In genomic region chr10:92387289-92387940, GRCh38 we compare ENCODE assay signal across 8 cellular contexts.
A peak's percentile ranks its signal among the peaks of the same experiment; 100 is the strongest.
DNase-seq lines count a peak whose midpoint lies in the region; ATAC-seq and TF ChIP-seq lines count a peak whose summit lies in the region.

No MANE protein-coding gene starts in this region.

- no peaks in the 10 kb centered on the region for H3K27me3 Mint-ChIP-seq in Calu3 (ENCODE audit: unreplicated experiment)

- H3K27me3 ChIP-seq in adrenal gland: no peaks in the 10 kb centered on the region

- intact Hi-C loops in Calu3 (cut with micrococcal nuclease; ENCODE audit: unreplicated experiment) (no loop called here), adrenal gland (cut with DNase I) (no loop called here)

- WGBS in adrenal gland, 4 donors: 32 to 51% (median 46%) methylated on average over 10 to 11 of the region's 11 CpGs

- no peak for TF ChIP-seq CTCF in Calu3 (IDR thresholded peaks at IDR 0.05; ENCODE audit: unreplicated experiment)
- TF ChIP-seq CTCF in adrenal gland (IDR thresholded peaks at IDR 0.05): no peak

- CTCF ChIA-PET in Calu3 (lab: Charles Lee): no interaction called here

- DNase-seq in Calu3 (peak; percentile 50), adrenal gland (peak in 6 of 7 donors; percentile 22 to 59 (median 42)), left kidney (ENCODE audit: low read depth, low spot score) (peak; percentile 96), caudate nucleus (lab: John Stamatoyannopoulos, UW) (no peak), AML-193 (lab: John Stamatoyannopoulos, UW) (no peak)
- DNase-seq in Jurkat, Clone E6-1 (ENCODE audit: low read depth, low spot score): peak; percentile 63

- no peaks in the 10 kb centered on the region for H3K4me1 Mint-ChIP-seq in Calu3 (ENCODE audit: low read depth, unreplicated experiment)

- H3K27ac Mint-ChIP-seq in Calu3 (ENCODE audit: unreplicated experiment): no peak overlapping the region

- H3K4me3 ChIP-seq in Jurkat, Clone E6-1 (ENCODE audit: low read length): no peak overlapping the region
- H3K4me3 ChIP-seq in adrenal gland: no peak overlapping the region

- H3K36me3 ChIP-seq in adrenal gland (replicated peaks in 1 of 2): no peaks in the 10 kb centered on the region

- H3K4me1 ChIP-seq in adrenal gland (replicated peaks in 1 of 2): no peaks in the 10 kb centered on the region

- no peak for TF ChIP-seq POLR2A in adrenal gland (IDR thresholded peaks at IDR 0.05)

- no peak overlapping the region for H3K4me3 Mint-ChIP-seq in Calu3 (ENCODE audit: low read depth, unreplicated experiment)

- H3K27ac ChIP-seq in adrenal gland (no peak overlapping the region), caudate nucleus (ENCODE audit: low read depth, low read length) (no peak overlapping the region)

- no peaks in the 10 kb centered on the region for H3K36me3 Mint-ChIP-seq in Calu3 (ENCODE audit: insufficient read depth, unreplicated experiment)

- H3K9me3 Mint-ChIP-seq in Calu3 (ENCODE audit: low read depth, unreplicated experiment): no peaks in the 10 kb centered on the region

- BruUV-seq in Calu3 (replicated peaks; lab: Mats Ljungman, UMichigan): no TSS peak

- ATAC-seq in HG02623 (IDR thresholded peaks at IDR 0.05; ENCODE audit: unreplicated experiment): no peak
- no peak for ATAC-seq in HG02884 (IDR thresholded peaks at IDR 0.05; ENCODE audit: unreplicated experiment)

- no peaks in the 10 kb centered on the region for H3K9me3 ChIP-seq in adrenal gland (replicated peaks in 1 of 3)

Comparison
In these comparisons a context has a peak if more than half of its experiments do, and no peak if none do; other contexts are left out.
1. DNase-seq: peak in Calu3 (single experiment), Jurkat, Clone E6-1 (single experiment), adrenal gland (6 of 7) and left kidney (single experiment); none in caudate nucleus (0 of 61) and AML-193 (0 of 2).